ENCODE assay signal across 27 cellular contexts in genomic region chr14:93952829-93953228, GRCh38. TPM values are rescaled to one million over a fixed set of nuclear protein-coding genes. Genes with fewer than 3 reads are reported as not detected.
DNase-seq lines count a peak whose midpoint lies in the region; ATAC-seq, FAIRE-seq and TF ChIP-seq lines count a peak whose summit lies in the region.
"Had no signal": no experiment of that assay in that cellular context is flagged by ENCODE, and none has a peak within 500 bp of the region (broad histone marks: within the 10 kb centered on the region; RNA-seq: fewer than 3 reads in every experiment).

No MANE protein-coding gene starts in this region.

- H2BK12ac ChIP-seq in neuronal stem cell (ENCODE audit: low read length) = no peak overlapping the region

- peak overlapping the region; percentile 99 for H3K4me3 Mint-ChIP-seq in activated CD8-positive, alpha-beta memory T cell treated with anti-CD3 and anti-CD28 coated beads, Interleukin-2, amount 10 ng/mL, durations not matched to agents 7 days and 5 days
- H3K4me3 Mint-ChIP-seq in activated CD8-positive, alpha-beta T cell treated with anti-CD3 and anti-CD28 coated beads for 36 hours = peak overlapping the region; percentile 83
- H3K4me3 Mint-ChIP-seq: nephron progenitor cell had no signal

- POLR2A ChIA-PET in activated CD8-positive, alpha-beta T cell treated with anti-CD3 and anti-CD28 coated beads for 36 hours (lab: Charles Lee) = interaction anchor here (1.0 to 1.7 kb wide), 4 partner anchors 10 to 22 kb away, joined by 3 to 4 read pairs (median 3); no protein-coding TSS in a partner anchor

- no peaks in the 10 kb centered on the region for H3K79me1 ChIP-seq in neuronal stem cell (ENCODE audit: low read depth, low read length)

- H2BK120ac ChIP-seq in neuronal stem cell (ENCODE audit: low read depth, low read length) = no peak overlapping the region

- H3K4me3 ChIP-seq in neuronal stem cell (ENCODE audit: low read length in 2 of 2) = peak overlapping the region in 1 of 2 donors; percentile 41
- H3K4me3 ChIP-seq in esophagus squamous epithelium = no peak overlapping the region
- H3K4me3 ChIP-seq: PC-9, SJCRH30, suprapubic skin, vagina had no signal

- H4K91ac ChIP-seq in neuronal stem cell (ENCODE audit: low read depth, low read length, poor library complexity) = no peak overlapping the region

- no peak overlapping the region for H3K27ac ChIP-seq in neuronal stem cell (replicated peaks; ENCODE audit: low read length)
- no peak overlapping the region for H3K27ac ChIP-seq in esophagus squamous epithelium
- H3K27ac ChIP-seq: foreskin keratinocyte, PC-9, SJCRH30, suprapubic skin, vagina had no signal

- H3K36me3 Mint-ChIP-seq in activated CD8-positive, alpha-beta memory T cell treated with anti-CD3 and anti-CD28 coated beads, Interleukin-2, amount 10 ng/mL, durations not matched to agents 7 days and 5 days = peaks cover 76% of the 10 kb centered on the region
- H3K36me3 Mint-ChIP-seq in activated CD8-positive, alpha-beta T cell treated with anti-CD3 and anti-CD28 coated beads for 36 hours (ENCODE audit: low read depth) = peaks cover 4% of the 10 kb centered on the region
- H3K36me3 Mint-ChIP-seq: CD4-positive, CD25-positive, alpha-beta regulatory T cell had no signal

- no peak overlapping the region for H3K4ac ChIP-seq in neuronal stem cell (ENCODE audit: low read length)

- no peak for FAIRE-seq in RCC 7860 (lab: Jason Lieb, UNC)
- FAIRE-seq: GM12892, keratinocyte had no signal

- peaks cover 0 to 21% (median 0%) of the 10 kb centered on the region in 3 experiments for H3K27me3 ChIP-seq in neuronal stem cell (ENCODE audit: control insufficient read depth in 3 of 3, insufficient read depth in 3 of 3, low read depth in 1 of 3, low read length in 3 of 3)
- H3K27me3 ChIP-seq in esophagus squamous epithelium = peaks cover 0 to 14% (median 0%) of the 10 kb centered on the region in 4 donors
- H3K27me3 ChIP-seq: SJCRH30, suprapubic skin, vagina had no signal

- no peaks in the 10 kb centered on the region for H3K9me3 Mint-ChIP-seq in activated CD8-positive, alpha-beta memory T cell treated with anti-CD3 and anti-CD28 coated beads, Interleukin-2, amount 10 ng/mL, durations not matched to agents 7 days and 5 days (ENCODE audit: low read depth)
- no peaks in the 10 kb centered on the region for H3K9me3 Mint-ChIP-seq in activated CD8-positive, alpha-beta T cell treated with anti-CD3 and anti-CD28 coated beads for 36 hours
- H3K9me3 Mint-ChIP-seq: CD4-positive, CD25-positive, alpha-beta regulatory T cell; nephron progenitor cell had no signal

- H3K4me1 ChIP-seq in neuronal stem cell (ENCODE audit: control insufficient read depth in 2 of 2, insufficient read depth in 1 of 2, low read depth in 1 of 2, low read length in 2 of 2) = peaks cover 2 to 4% of the 10 kb centered on the region in 2 donors
- peaks cover 0 to 66% (median 23%) of the 10 kb centered on the region in 3 donors for H3K4me1 ChIP-seq in esophagus squamous epithelium
- H3K4me1 ChIP-seq: foreskin keratinocyte, vagina had no signal

- TF ChIP-seq POLR2A in GM19099 (IDR thresholded peaks at IDR 0.05; ENCODE audit: extremely low read depth, insufficient read length, low read depth) (peak; percentile 8), esophagus squamous epithelium (IDR thresholded peaks at IDR 0.05) (no peak)

- H3K9me3 ChIP-seq in neuronal stem cell (replicated peaks in 1 of 2; ENCODE audit: control insufficient read depth in 2 of 2, insufficient read depth in 1 of 2, low read depth in 1 of 2, low read length in 2 of 2) (no peaks in the 10 kb centered on the region), esophagus squamous epithelium (no peaks in the 10 kb centered on the region)
- H3K9me3 ChIP-seq: SJCRH30, suprapubic skin, vagina had no signal

- no peak overlapping the region for H4K8ac ChIP-seq in neuronal stem cell (ENCODE audit: low read depth, low read length)

- no peak for ATAC-seq in activated CD8-positive, alpha-beta memory T cell treated with anti-CD3 and anti-CD28 coated beads, Interleukin-2, amount 10 ng/mL, durations not matched to agents 7 days and 5 days
- no peak for ATAC-seq in activated CD8-positive, alpha-beta T cell treated with anti-CD3 and anti-CD28 coated beads for 36 hours
- ATAC-seq: activated CD4-positive, CD25-positive, alpha-beta regulatory T cell treated with anti-CD3 and anti-CD28 coated beads, Interleukin-2, amount 50 U/mL, for 24 hours; foreskin keratinocyte had no signal

- no peak for TF ChIP-seq CTCF in activated CD8-positive, alpha-beta T cell treated with anti-CD3 and anti-CD28 coated beads for 36 hours (IDR thresholded peaks at IDR 0.05)
- no peak for TF ChIP-seq CTCF in esophagus squamous epithelium (IDR thresholded peaks at IDR 0.05)

- no peak overlapping the region for H3K4me2 ChIP-seq in neuronal stem cell (ENCODE audit: insufficient read depth, low read length, poor library complexity, severe bottlenecking)
- H3K4me2 ChIP-seq: PC-9 had no signal

- peaks cover 84% of the 10 kb centered on the region for H3K4me1 Mint-ChIP-seq in activated CD8-positive, alpha-beta memory T cell treated with anti-CD3 and anti-CD28 coated beads, Interleukin-2, amount 10 ng/mL, durations not matched to agents 7 days and 5 days
- H3K4me1 Mint-ChIP-seq in activated CD8-positive, alpha-beta T cell treated with anti-CD3 and anti-CD28 coated beads for 36 hours (ENCODE audit: low read depth) = peaks cover 65% of the 10 kb centered on the region

- H3K9ac ChIP-seq in neuronal stem cell (ENCODE audit: low read depth, low read length, poor library complexity) = no peak overlapping the region

- DNase-seq in activated CD8-positive, alpha-beta memory T cell treated with anti-CD3 and anti-CD28 coated beads, Interleukin-2, amount 10 ng/mL, durations not matched to agents 7 days and 5 days = no peak
- no peak for DNase-seq in activated CD8-positive, alpha-beta memory T cell treated with anti-CD3 and anti-CD28 coated beads, Interleukin-2, amount 50 U/mL, for 4 hours
- DNase-seq in activated CD8-positive, alpha-beta T cell treated with anti-CD3 and anti-CD28 coated beads for 36 hours = no peak
- DNase-seq in neuronal stem cell (ENCODE audit: low spot score) (no peak), RCC 7860 (ENCODE audit: low spot score) (no peak), esophagus squamous epithelium (lab: John Stamatoyannopoulos, UW) (no peak), AG20443 (ENCODE audit: low spot score) (no peak)
- DNase-seq: CD4-positive, CD25-positive, alpha-beta regulatory T cell; dermis blood vessel endothelial cell; foreskin keratinocyte; HCEC 1CT; IMR-90; NCI-H1436 treated with DMSO at 0.1 percent for 48 hours; NCI-H2171 treated with DMSO at 0.1 percent for 48 hours; NCI-H774; nephron progenitor cell; PC-9; SJCRH30; T1000 had no signal

- H2BK5ac ChIP-seq in neuronal stem cell (ENCODE audit: low read length) = no peak overlapping the region

- WGBS in neuronal stem cell (ENCODE audit: extremely low coverage in 2 of 2, insufficient read length in 2 of 2, insufficient replicate concordance in 1 of 2), 2 donors = no CpG with 5 or more reads among the region's 3 CpGs
- WGBS in esophagus squamous epithelium, 2 donors = 17 to 59% methylated on average over 3 of the region's 3 CpGs

- CTCF ChIA-PET in activated CD8-positive, alpha-beta memory T cell treated with anti-CD3 and anti-CD28 coated beads, Interleukin-2, amount 10 ng/mL, durations not matched to agents 7 days and 5 days (lab: Charles Lee) = interaction anchor here (0.8 to 17.4 kb wide), 14 partner anchors 10 to 99 kb away, joined by 3 to 309 read pairs (median 8); partner anchors contain the start of genes ASB2 and CCDC197
- CTCF ChIA-PET in activated CD8-positive, alpha-beta T cell treated with anti-CD3 and anti-CD28 coated beads for 36 hours (lab: Charles Lee) = interaction anchor here (0.7 to 4.0 kb wide), 7 partner anchors 13 to 84 kb away, joined by 3 to 43 read pairs (median 7); partner anchors contain the start of gene CCDC197

- peak overlapping the region; percentile 99 for H3K27ac Mint-ChIP-seq in activated CD8-positive, alpha-beta memory T cell treated with anti-CD3 and anti-CD28 coated beads, Interleukin-2, amount 10 ng/mL, durations not matched to agents 7 days and 5 days
- H3K27ac Mint-ChIP-seq in activated CD8-positive, alpha-beta T cell treated with anti-CD3 and anti-CD28 coated beads for 36 hours = no peak overlapping the region
- H3K27ac Mint-ChIP-seq: nephron progenitor cell, progenitor cell of endocrine pancreas had no signal

- no peak overlapping the region for H2AK5ac ChIP-seq in neuronal stem cell (ENCODE audit: low read depth, low read length)

- no peak overlapping the region for H3K23ac ChIP-seq in neuronal stem cell (ENCODE audit: low read depth, low read length, poor library complexity)

- H2BK15ac ChIP-seq in neuronal stem cell (ENCODE audit: low read length) = no peak overlapping the region

- H2AFZ ChIP-seq in neuronal stem cell (ENCODE audit: low read length) = no peak overlapping the region
- H2AFZ ChIP-seq: PC-9 had no signal

- no peaks in the 10 kb centered on the region for H3K27me3 Mint-ChIP-seq in activated CD8-positive, alpha-beta memory T cell treated with anti-CD3 and anti-CD28 coated beads, Interleukin-2, amount 10 ng/mL, durations not matched to agents 7 days and 5 days
- no peaks in the 10 kb centered on the region for H3K27me3 Mint-ChIP-seq in activated CD8-positive, alpha-beta T cell treated with anti-CD3 and anti-CD28 coated beads for 36 hours

- H3K14ac ChIP-seq in neuronal stem cell (ENCODE audit: low read length) = peak overlapping the region; percentile 11

- intact Hi-C loops in activated CD8-positive, alpha-beta T cell treated with anti-CD3 and anti-CD28 coated beads for 36 hours (cut with micrococcal nuclease) = loop anchor here (10.0 kb wide), 1 partner anchor 182 kb away; no protein-coding TSS in a partner anchor
- intact Hi-C loops in esophagus squamous epithelium (cut with DNase I) = no loop called here

- H3K36me3 ChIP-seq in neuronal stem cell (replicated peaks in 1 of 2; ENCODE audit: control insufficient read depth in 2 of 2, insufficient read depth in 2 of 2, low read length in 2 of 2) (no peaks in the 10 kb centered on the region), esophagus squamous epithelium (no peaks in the 10 kb centered on the region)
- H3K36me3 ChIP-seq: SJCRH30, suprapubic skin, vagina had no signal

- no peak overlapping the region for H3K18ac ChIP-seq in neuronal stem cell (ENCODE audit: low read length)

RNA-seq across cellular contexts. Expression of gene ASB2, which starts 23.5 kb away (rescaled TPM):
- total RNA-seq in activated CD8-positive, alpha-beta memory T cell treated with anti-CD3 and anti-CD28 coated beads, Interleukin-2, amount 10 ng/mL, durations not matched to agents 7 days and 5 days = 100 to 1,000 TPM; 116 to 177 TPM
- total RNA-seq in activated CD8-positive, alpha-beta T cell treated with anti-CD3 and anti-CD28 coated beads for 36 hours = 10 to 100 TPM; 11.7 to 12.7 TPM
- polyA plus RNA-seq in neuronal stem cell (2013, experiment 1 of 2) = 0.43 TPM
- 0.50 TPM for polyA plus RNA-seq in neuronal stem cell (2013, experiment 2 of 2)
- 1 to 10 TPM in 3 of 4 donors, under 1 TPM in 1; 0.83 to 8.8 (median 3.7) TPM for total RNA-seq in esophagus squamous epithelium
- total RNA-seq: dermis blood vessel endothelial cell, foreskin keratinocyte, MCF 10A, PC-9, progenitor cell of endocrine pancreas had no signal

RNA-seq across cellular contexts. Expression of gene FAM181A, which starts 25.7 kb away (rescaled TPM):
- total RNA-seq in activated CD8-positive, alpha-beta memory T cell treated with anti-CD3 and anti-CD28 coated beads, Interleukin-2, amount 10 ng/mL, durations not matched to agents 7 days and 5 days = not detected
- not detected for total RNA-seq in activated CD8-positive, alpha-beta T cell treated with anti-CD3 and anti-CD28 coated beads for 36 hours
- 2.3 TPM for polyA plus RNA-seq in neuronal stem cell (2013, experiment 1 of 2)
- 2.4 TPM for polyA plus RNA-seq in neuronal stem cell (2013, experiment 2 of 2)
- not detected for total RNA-seq in esophagus squamous epithelium
- total RNA-seq: CD4-positive, CD25-positive, alpha-beta regulatory T cell; dermis blood vessel endothelial cell; foreskin keratinocyte; IMR-90; MCF 10A; PC-9; progenitor cell of endocrine pancreas; SJCRH30; suprapubic skin; vagina had no signal
- polyA plus RNA-seq: CD4-positive, CD25-positive, alpha-beta regulatory T cell; foreskin keratinocyte; IMR-90 had no signal

RNA-seq across cellular contexts. Expression of gene CCDC197, which starts 44.3 kb away (rescaled TPM):
- under 1 TPM in 1 of 2 experiments, not detected in 1; 0.14 TPM for total RNA-seq in activated CD8-positive, alpha-beta memory T cell treated with anti-CD3 and anti-CD28 coated beads, Interleukin-2, amount 10 ng/mL, durations not matched to agents 7 days and 5 days
- not detected for total RNA-seq in activated CD8-positive, alpha-beta T cell treated with anti-CD3 and anti-CD28 coated beads for 36 hours
- polyA plus RNA-seq in neuronal stem cell (2013, experiment 1 of 2) = not detected
- not detected for polyA plus RNA-seq in neuronal stem cell (2013, experiment 2 of 2)
- total RNA-seq in esophagus squamous epithelium = not detected
- total RNA-seq: CD4-positive, CD25-positive, alpha-beta regulatory T cell; dermis blood vessel endothelial cell; foreskin keratinocyte; IMR-90; MCF 10A; PC-9; progenitor cell of endocrine pancreas; SJCRH30; suprapubic skin; vagina had no signal
- polyA plus RNA-seq: CD4-positive, CD25-positive, alpha-beta regulatory T cell; foreskin keratinocyte; IMR-90; keratinocyte had no signal

Comparison
In these comparisons a context has a peak if more than half of its experiments do, and no peak if none do; other contexts are left out.
1. RNA of gene ASB2, which starts 23.5 kb away (total RNA-seq): 116 to 177 TPM in activated CD8-positive, alpha-beta memory T cell treated with anti-CD3 and anti-CD28 coated beads, Interleukin-2, amount 10 ng/mL, durations not matched to agents 7 days and 5 days; 11.7 to 12.7 TPM in activated CD8-positive, alpha-beta T cell treated with anti-CD3 and anti-CD28 coated beads for 36 hours and 0.83 to 8.8 TPM in esophagus squamous epithelium; every median in the first group is over 4 times any median in the second.